In the genomic region with DNA sequence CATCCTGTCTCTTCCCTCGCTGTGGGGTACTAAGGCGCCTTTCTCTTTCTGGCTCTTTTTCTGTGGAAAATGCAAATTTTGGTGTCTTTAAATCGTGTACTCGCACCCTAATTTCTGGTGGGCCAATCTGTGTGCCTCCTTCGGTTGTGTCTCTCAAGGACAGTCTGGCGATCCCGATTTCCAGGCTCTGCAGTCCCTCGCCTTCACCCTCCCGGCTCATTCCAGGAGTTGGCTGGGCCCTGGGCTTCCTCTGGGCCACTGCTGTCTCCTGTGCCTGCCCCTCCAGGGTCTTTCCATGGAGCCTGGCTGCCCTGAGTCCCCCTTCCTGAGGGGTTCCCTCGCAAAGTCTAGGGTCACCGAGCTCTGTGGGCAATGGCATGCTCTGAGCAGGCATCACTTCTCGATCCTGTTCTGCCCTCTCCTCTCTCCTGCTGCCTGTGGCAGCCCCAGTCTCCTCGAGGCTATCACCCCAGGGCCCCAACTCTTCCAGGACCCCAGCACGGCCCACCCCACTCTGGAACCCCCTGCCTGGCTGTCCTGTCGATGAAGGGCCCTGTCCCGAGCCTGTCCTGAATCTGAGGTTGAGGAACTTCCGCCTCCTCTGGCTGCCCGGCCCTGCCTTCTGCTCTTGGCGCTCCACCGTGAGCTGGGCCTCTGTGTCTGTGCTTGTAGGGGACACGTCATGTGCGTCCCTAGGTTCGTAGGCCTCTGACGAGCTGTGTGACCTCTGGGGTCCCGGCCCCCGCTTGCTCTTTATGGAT, we compare ENCODE assay signal across 15 cellular contexts. TPM values are rescaled to one million over a fixed set of nuclear protein-coding genes. Genes with fewer than 3 reads are reported as not detected.
DNase-seq lines count a peak whose midpoint lies in the region; ATAC-seq and TF ChIP-seq lines count a peak whose summit lies in the region.
"Had no signal": no experiment of that assay in that cellular context is flagged by ENCODE, and none has a peak within 500 bp of the region (broad histone marks: within the 10 kb centered on the region; RNA-seq: fewer than 3 reads in every experiment).

No MANE protein-coding gene starts in this region.

- H3K27ac ChIP-seq in WERI-Rb-1 (no peak overlapping the region), right lobe of liver (no peak overlapping the region), aorta (ENCODE audit: low read depth in 1 of 2, low read length in 2 of 2) (no peak overlapping the region), transverse colon (no peak overlapping the region)
- H3K27ac ChIP-seq: C4-2B, SJCRH30 had no signal

- H3K36me3 ChIP-seq in WERI-Rb-1, result no peaks in the 10 kb centered on the region
- no peaks in the 10 kb centered on the region for H3K36me3 ChIP-seq in right lobe of liver
- H3K36me3 ChIP-seq in aorta (ENCODE audit: control insufficient read depth in 1 of 2, insufficient read depth in 2 of 2, low read length in 1 of 2), result no peaks in the 10 kb centered on the region
- no peaks in the 10 kb centered on the region for H3K36me3 ChIP-seq in transverse colon
- H3K36me3 ChIP-seq: SJCRH30 had no signal

- no peak for TF ChIP-seq POLR2A in right lobe of liver (IDR thresholded peaks at IDR 0.05)
- no peak for TF ChIP-seq POLR2A in transverse colon (IDR thresholded peaks at IDR 0.05)

- no peak for TF ChIP-seq EP300 in transverse colon (IDR thresholded peaks at IDR 0.05; ENCODE audit: low read depth)

- no peak for TF ChIP-seq CTCF in WERI-Rb-1 (IDR thresholded peaks at IDR 0.05; ENCODE audit: low read depth, low read length)
- TF ChIP-seq CTCF in right lobe of liver (IDR thresholded peaks at IDR 0.05), result no peak
- no peak for TF ChIP-seq CTCF in transverse colon (IDR thresholded peaks at IDR 0.05)

- H3K9me3 ChIP-seq in WERI-Rb-1 (ENCODE audit: severe bottlenecking) (no peaks in the 10 kb centered on the region), right lobe of liver (no peaks in the 10 kb centered on the region), aorta (ENCODE audit: control insufficient read depth, low read length) (no peaks in the 10 kb centered on the region), transverse colon (no peaks in the 10 kb centered on the region)
- H3K9me3 ChIP-seq: SJCRH30 had no signal

- in situ Hi-C loops in transverse colon (cut with MboI; ENCODE audit: low pct_ligation_motif_present in 1 of 4, low pct_unique_long_range_greater_than_20kb in 1 of 4, low sequenced_read_pairs in 3 of 4), result no loop called here

- WGBS in right lobe of liver (ENCODE audit: insufficient coverage, low coverage, low lambda C conversion rate, missing lambda C conversion rate), result 73% methylated on average over 18 of the region's 26 CpGs
- WGBS in aorta, 2 donors, result 89 to 91% methylated on average over 26 of the region's 26 CpGs
- 65 to 86% methylated on average over 7 to 26 of the region's 26 CpGs for WGBS in transverse colon (ENCODE audit: low coverage in 1 of 2), 2 donors

- ATAC-seq in left cardiac atrium (no peak), right lobe of liver (no peak), aorta (ENCODE audit: low FRiP score) (peak; percentile 48), SK-N-SH treated with all-trans-retinoic acid at 6 μM for 48 hours (no peak)

- intact Hi-C loops in left cardiac atrium (cut with DNase I) (no loop called here), cardiac septum (cut with DNase I) (no loop called here), right lobe of liver (cut with DNase I) (no loop called here), aorta (cut with DNase I) (no loop called here), transverse colon (cut with DNase I; ENCODE audit: low total_unique reads) (no loop called here)

- H3K4me3 ChIP-seq in WERI-Rb-1 (ENCODE audit: low read depth, low read length), result no peak overlapping the region
- H3K4me3 ChIP-seq in right lobe of liver, result no peak overlapping the region
- no peak overlapping the region for H3K4me3 ChIP-seq in aorta (ENCODE audit: low read length in 2 of 2)
- no peak overlapping the region for H3K4me3 ChIP-seq in transverse colon
- H3K4me3 ChIP-seq: SJCRH30 had no signal

- H3K4me1 ChIP-seq in right lobe of liver, result no peaks in the 10 kb centered on the region
- no peaks in the 10 kb centered on the region for H3K4me1 ChIP-seq in aorta (ENCODE audit: control insufficient read depth in 1 of 2, insufficient read depth in 2 of 2, low read length in 2 of 2)
- peaks cover 0 to 6% (median 2%) of the 10 kb centered on the region in 4 donors for H3K4me1 ChIP-seq in transverse colon
- H3K4me1 ChIP-seq: SJCRH30 had no signal

- H3K27me3 ChIP-seq in WERI-Rb-1 (ENCODE audit: insufficient read depth, low read depth, severe bottlenecking) (no peaks in the 10 kb centered on the region), right lobe of liver (peaks cover 0 to 8% of the 10 kb centered on the region in 2 donors), aorta (ENCODE audit: control insufficient read depth in 1 of 2, insufficient read depth in 2 of 2, low read length in 1 of 2) (no peaks in the 10 kb centered on the region), transverse colon (peaks cover 10% of the 10 kb centered on the region)

- DNase-seq in left cardiac atrium (peak; percentile 19), cardiac septum (ENCODE audit: low spot score) (no peak), WERI-Rb-1 (peak; percentile 5), right lobe of liver (peak in 2 of 3 donors; percentile 18 to 43), aorta (peak in 1 of 2 donors; percentile 31), dedifferentiated amniotic fluid mesenchymal stem cell (ENCODE audit: extremely low spot score) (no peak), transverse colon (no peak)
- DNase-seq: EL, NCI-H1105 treated with DMSO at 0.1 percent for 48 hours, NCI-H1694 treated with DMSO at 0.1 percent for 48 hours, NCI-H526 treated with DMSO at 0.1 percent for 48 hours, SJCRH30 had no signal

TF ChIP-seq in SK-N-SH treated with all-trans-retinoic acid at 6 μM for 48 hours, 23 proteins besides CTCF, POLR2A, EP300 and RAD21:
- TF ChIP-seq TCF4 (CRISPR knock-in tag; IDR thresholded peaks at IDR 0.05; ENCODE audit: borderline replicate concordance) (no peak), ZFP3 (CRISPR knock-in tag; IDR thresholded peaks at IDR 0.05) (no peak), TOX (CRISPR knock-in tag; IDR thresholded peaks at IDR 0.05; ENCODE audit: borderline replicate concordance) (no peak), RARB (CRISPR knock-in tag; IDR thresholded peaks at IDR 0.05) (no peak), ARNTL (CRISPR knock-in tag; IDR thresholded peaks at IDR 0.05; ENCODE audit: borderline replicate concordance, low read depth) (no peak)
- TF ChIP-seq, protein P1, sequence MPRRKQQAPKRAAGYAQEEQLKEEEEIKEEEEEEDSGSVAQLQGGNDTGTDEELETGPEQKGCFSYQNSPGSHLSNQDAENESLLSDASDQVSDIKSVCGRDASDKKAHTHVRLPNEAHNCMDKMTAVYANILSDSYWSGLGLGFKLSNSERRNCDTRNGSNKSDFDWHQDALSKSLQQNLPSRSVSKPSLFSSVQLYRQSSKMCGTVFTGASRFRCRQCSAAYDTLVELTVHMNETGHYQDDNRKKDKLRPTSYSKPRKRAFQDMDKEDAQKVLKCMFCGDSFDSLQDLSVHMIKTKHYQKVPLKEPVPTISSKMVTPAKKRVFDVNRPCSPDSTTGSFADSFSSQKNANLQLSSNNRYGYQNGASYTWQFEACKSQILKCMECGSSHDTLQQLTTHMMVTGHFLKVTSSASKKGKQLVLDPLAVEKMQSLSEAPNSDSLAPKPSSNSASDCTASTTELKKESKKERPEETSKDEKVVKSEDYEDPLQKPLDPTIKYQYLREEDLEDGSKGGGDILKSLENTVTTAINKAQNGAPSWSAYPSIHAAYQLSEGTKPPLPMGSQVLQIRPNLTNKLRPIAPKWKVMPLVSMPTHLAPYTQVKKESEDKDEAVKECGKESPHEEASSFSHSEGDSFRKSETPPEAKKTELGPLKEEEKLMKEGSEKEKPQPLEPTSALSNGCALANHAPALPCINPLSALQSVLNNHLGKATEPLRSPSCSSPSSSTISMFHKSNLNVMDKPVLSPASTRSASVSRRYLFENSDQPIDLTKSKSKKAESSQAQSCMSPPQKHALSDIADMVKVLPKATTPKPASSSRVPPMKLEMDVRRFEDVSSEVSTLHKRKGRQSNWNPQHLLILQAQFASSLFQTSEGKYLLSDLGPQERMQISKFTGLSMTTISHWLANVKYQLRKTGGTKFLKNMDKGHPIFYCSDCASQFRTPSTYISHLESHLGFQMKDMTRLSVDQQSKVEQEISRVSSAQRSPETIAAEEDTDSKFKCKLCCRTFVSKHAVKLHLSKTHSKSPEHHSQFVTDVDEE (CRISPR knock-in tag; IDR thresholded peaks at IDR 0.05), result no peak
- TF ChIP-seq, protein P2, sequence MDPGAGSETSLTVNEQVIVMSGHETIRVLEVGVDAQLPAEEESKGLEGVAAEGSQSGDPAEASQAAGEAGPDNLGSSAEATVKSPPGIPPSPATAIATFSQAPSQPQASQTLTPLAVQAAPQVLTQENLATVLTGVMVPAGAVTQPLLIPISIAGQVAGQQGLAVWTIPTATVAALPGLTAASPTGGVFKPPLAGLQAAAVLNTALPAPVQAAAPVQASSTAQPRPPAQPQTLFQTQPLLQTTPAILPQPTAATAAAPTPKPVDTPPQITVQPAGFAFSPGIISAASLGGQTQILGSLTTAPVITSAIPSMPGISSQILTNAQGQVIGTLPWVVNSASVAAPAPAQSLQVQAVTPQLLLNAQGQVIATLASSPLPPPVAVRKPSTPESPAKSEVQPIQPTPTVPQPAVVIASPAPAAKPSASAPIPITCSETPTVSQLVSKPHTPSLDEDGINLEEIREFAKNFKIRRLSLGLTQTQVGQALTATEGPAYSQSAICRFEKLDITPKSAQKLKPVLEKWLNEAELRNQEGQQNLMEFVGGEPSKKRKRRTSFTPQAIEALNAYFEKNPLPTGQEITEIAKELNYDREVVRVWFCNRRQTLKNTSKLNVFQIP (CRISPR knock-in tag; IDR thresholded peaks at IDR 0.05; ENCODE audit: borderline replicate concordance, low read depth), result no peak

RNA-seq across cellular contexts. Expression of a gene that starts 24.1 kb away (rescaled TPM):
- 1 to 10 TPM; 7.1 to 9.7 TPM for total RNA-seq in left cardiac atrium
- total RNA-seq in cardiac septum, result 4.6 TPM
- total RNA-seq in right lobe of liver, result 10 to 100 TPM in 1 of 6 experiments, 1 to 10 TPM in 5; 2.1 to 12.2 (median 4.6) TPM
- total RNA-seq in aorta, result 10 to 100 TPM; 25.5 to 61.3 TPM
- 10 to 100 TPM in 1 of 2 donors, 1 to 10 TPM in 1; 4.6 to 10.6 TPM for polyA plus RNA-seq in aorta
- 10 to 100 TPM; 19.4 to 75.2 (median 28.5) TPM for total RNA-seq in transverse colon

RNA-seq across cellular contexts. Expression of a gene that starts 29.4 kb away (rescaled TPM):
- total RNA-seq in left cardiac atrium (under 1 TPM; 0.13 to 0.24 TPM), cardiac septum (0.51 TPM), right lobe of liver (under 1 TPM in 4 of 6 experiments, not detected in 2; 0.12 to 0.49 (median 0.33) TPM), aorta (1 to 10 TPM in 1 of 2 donors, under 1 TPM in 1; 0.62 to 1.7 TPM), transverse colon (1 to 10 TPM in 2 of 4 donors, not detected in 2; 1.1 TPM)
- polyA plus RNA-seq in aorta, result under 1 TPM in 1 of 2 donors, not detected in 1; 0.38 TPM
- total RNA-seq: LHCN-M2, SJCRH30 had no signal

RNA-seq across cellular contexts. Expression of a gene that starts 31.5 kb away (rescaled TPM):
- 1 to 10 TPM; 1.9 TPM for total RNA-seq in left cardiac atrium
- 2.7 TPM for total RNA-seq in cardiac septum
- total RNA-seq in right lobe of liver, result 1 to 10 TPM; 1.5 to 3.3 (median 2.5) TPM
- total RNA-seq in aorta, result 1 to 10 TPM; 2.6 to 5.1 TPM
- polyA plus RNA-seq in aorta, result 10 to 100 TPM in 1 of 2 donors, 1 to 10 TPM in 1; 1.8 to 10.2 TPM
- total RNA-seq in transverse colon, result 1 to 10 TPM in 3 of 4 donors, under 1 TPM in 1; 0.40 to 6.7 (median 5.3) TPM

Comparison
In these comparisons a context has a peak if more than half of its experiments do, and no peak if none do; other contexts are left out.
1. DNase-seq: peak in left cardiac atrium (single experiment), WERI-Rb-1 (single experiment) and right lobe of liver (2 of 3); none in cardiac septum (single experiment), dedifferentiated amniotic fluid mesenchymal stem cell (single experiment) and transverse colon (single experiment).